In the genomic region with DNA sequence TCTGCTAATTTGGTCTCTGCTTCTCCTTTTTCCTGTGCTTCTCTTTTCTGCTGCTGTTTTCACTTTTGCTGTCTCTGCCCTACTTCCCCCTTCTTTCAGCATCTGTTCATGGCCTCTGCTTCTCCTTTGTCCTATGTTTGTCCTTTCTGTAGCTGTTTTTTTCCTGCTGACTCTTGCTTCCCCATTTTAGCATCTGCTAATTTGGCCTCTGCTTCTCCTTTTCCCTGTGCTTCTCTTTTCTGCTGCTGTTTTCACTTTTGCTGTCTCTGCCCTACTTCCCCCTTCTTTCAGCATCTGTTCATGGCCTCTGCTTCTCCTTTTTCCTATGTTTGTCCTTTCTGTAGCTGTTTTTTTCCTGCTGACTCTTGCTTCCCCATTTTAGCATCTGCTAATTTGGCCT, we compare ENCODE assay signal across 2 cellular contexts. TPM values are rescaled to one million over a fixed set of nuclear protein-coding genes. Genes with fewer than 3 reads are reported as not detected.
"Had no signal": no experiment of that assay in that cellular context is flagged by ENCODE, and none has a peak within 500 bp of the region (broad histone marks: within the 10 kb centered on the region; RNA-seq: fewer than 3 reads in every experiment).

No MANE protein-coding gene starts in this region.

RNA-seq across cellular contexts. Expression of gene HACD4, which starts 57.2 kb away (rescaled TPM):
- total RNA-seq: NCI-H460 had no signal
- polyA plus RNA-seq: K562 had no signal
